In genomic region chr1:101238041-101238515, GRCh38 we compare ENCODE assay signal across 8 cellular contexts. TPM values are rescaled to one million over a fixed set of nuclear protein-coding genes. Genes with fewer than 3 reads are reported as not detected.
DNase-seq lines count a peak whose midpoint lies in the region; ATAC-seq and TF ChIP-seq lines count a peak whose summit lies in the region.

No MANE protein-coding gene starts in this region.

- 11 to 14% (median 12%) methylated on average over 13 of the region's 13 CpGs for whole genome bisulfite sequencing in adrenal gland, 4 donors

- DNase-seq in GM13977 (ENCODE audit: low spot score), result peak; percentile 28
- peak in 2 of 3 donors; percentile 68 to 78 for DNase-seq in Peyer's patch
- peak in 4 of 7 donors; percentile 6 to 29 (median 23) for DNase-seq in adrenal gland
- peak; percentile 50 for DNase-seq in lower lobe of right lung
- DNase-seq in stimulated activated naive CD4-positive, alpha-beta T cell (lab: John Stamatoyannopoulos, UW), result peak in 5 of 6 experiments; percentile 28 to 70 (median 53)
- DNase-seq in middle frontal gyrus (ENCODE audit: extremely low spot score, low spot score), result no peak

- TF ChIP-seq POLR2A in Peyer's patch (IDR thresholded peaks at IDR 0.05), result no peak
- no peak for TF ChIP-seq POLR2A in adrenal gland (IDR thresholded peaks at IDR 0.05)

- in situ Hi-C loops in GM13977 (cut with MboI; ENCODE audit: low pct_unique_long_range_greater_than_20kb, low sequenced_read_pairs, unreplicated experiment), result no loop called here

- H3K4me3 ChIP-seq in Peyer's patch, result peak overlapping the region; percentile 19 to 66 (median 56)
- peak overlapping the region in 2 of 4 donors; percentile 18 to 89 for H3K4me3 ChIP-seq in adrenal gland
- H3K4me3 ChIP-seq in lower lobe of right lung, result peak overlapping the region; percentile 76

- H3K9me3 ChIP-seq in Peyer's patch (no peaks in the 10 kb centered on the region), adrenal gland (replicated peaks in 1 of 3) (no peaks in the 10 kb centered on the region), lower lobe of right lung (no peaks in the 10 kb centered on the region)

- H3K27me3 ChIP-seq in Peyer's patch (no peaks in the 10 kb centered on the region), adrenal gland (no peaks in the 10 kb centered on the region), lower lobe of right lung (ENCODE audit: low read depth) (peaks cover 13% of the 10 kb centered on the region)

- intact Hi-C loops in adrenal gland (cut with DNase I), result loop anchor here in 1 of 2 donors (5.0 to 10.0 kb wide), 2 partner anchors 49 to 103 kb away; no protein-coding TSS in a partner anchor
- intact Hi-C loops in lower lobe of right lung (cut with DNase I), result no loop called here

- ATAC-seq in lower lobe of right lung (no peak), GM21526 (IDR thresholded peaks at IDR 0.05; ENCODE audit: low FRiP score, unreplicated experiment) (no peak), GM18858 (IDR thresholded peaks at IDR 0.05; ENCODE audit: unreplicated experiment) (no peak)

- peak overlapping the region in 3 of 4 donors; percentile 67 to 81 (median 74) for H3K27ac ChIP-seq in Peyer's patch
- peak overlapping the region in 3 of 5 donors; percentile 27 to 86 (median 41) for H3K27ac ChIP-seq in adrenal gland
- H3K27ac ChIP-seq in lower lobe of right lung, result peak overlapping the region; percentile 90

- TF ChIP-seq CTCF in GM13977 (IDR thresholded peaks at IDR 0.05; ENCODE audit: extremely low read depth, insufficient read depth, missing control alignments), result no peak
- TF ChIP-seq CTCF in Peyer's patch (IDR thresholded peaks at IDR 0.05), result no peak
- TF ChIP-seq CTCF in adrenal gland (IDR thresholded peaks at IDR 0.05), result no peak
- no peak for TF ChIP-seq CTCF in lower lobe of right lung (IDR thresholded peaks at IDR 0.05)

- H3K36me3 ChIP-seq in Peyer's patch (no peaks in the 10 kb centered on the region), adrenal gland (replicated peaks in 1 of 2) (peaks cover 0 to 4% of the 10 kb centered on the region in 2 donors), lower lobe of right lung (peaks cover 11% of the 10 kb centered on the region)

- H3K4me1 ChIP-seq in Peyer's patch (peaks cover 0 to 26% (median 11%) of the 10 kb centered on the region in 4 donors), adrenal gland (replicated peaks in 1 of 2) (peaks cover 5 to 25% of the 10 kb centered on the region in 2 donors), lower lobe of right lung (peaks cover 8% of the 10 kb centered on the region)

RNA-seq across cellular contexts. Expression of gene S1PR1, which starts 1.3 kb away (rescaled TPM):
- total RNA-seq in Peyer's patch (10 to 100 TPM in 3 of 4 donors, 1 to 10 TPM in 1; 3.0 to 27.2 (median 19.3) TPM), adrenal gland (10 to 100 TPM; 24.9 to 41.9 (median 28.3) TPM), lower lobe of right lung (107 TPM)
- polyA plus RNA-seq in adrenal gland, result 10 to 100 TPM; 11.3 to 26.0 (median 17.3) TPM
